Comparison of ENCODE assay signal across 12 cellular contexts in genomic region chrX:24619647-24620046, GRCh38. TPM values are rescaled to one million over a fixed set of nuclear protein-coding genes. Genes with fewer than 3 reads are reported as not detected.
DNase-seq lines count a peak whose midpoint lies in the region; ATAC-seq and TF ChIP-seq lines count a peak whose summit lies in the region.
"Had no signal": no experiment of that assay in that cellular context is flagged by ENCODE, and none has a peak within 500 bp of the region (broad histone marks: within the 10 kb centered on the region; RNA-seq: fewer than 3 reads in every experiment).

No MANE protein-coding gene starts in this region.

- POLR2A ChIA-PET in MCF 10A (lab: Yijun Ruan, JAX) = no interaction called here
- POLR2A ChIA-PET in activated CD8-positive, alpha-beta T cell treated with anti-CD3 and anti-CD28 coated beads, Interleukin-2, amount 10 ng/mL, durations not matched to agents 7 days and 5 days (lab: Charles Lee) = no interaction called here

- ATAC-seq in GM18858 (IDR thresholded peaks at IDR 0.05; ENCODE audit: unreplicated experiment) = no peak
- no peak for ATAC-seq in activated CD8-positive, alpha-beta T cell treated with anti-CD3 and anti-CD28 coated beads, Interleukin-2, amount 10 ng/mL, durations not matched to agents 7 days and 5 days

- H3K4me1 ChIP-seq in breast epithelium (no peaks in the 10 kb centered on the region), thyroid gland (peaks cover 6 to 9% of the 10 kb centered on the region in 2 donors), endodermal cell (ENCODE audit: control insufficient read depth, insufficient read depth, low read length) (no peaks in the 10 kb centered on the region)

- H3K27me3 Mint-ChIP-seq in MCF 10A (ENCODE audit: insufficient read depth, unreplicated experiment) (peaks cover 68% of the 10 kb centered on the region), endodermal cell (ENCODE audit: insufficient read depth) (no peaks in the 10 kb centered on the region)
- peaks cover 3% of the 10 kb centered on the region for H3K27me3 Mint-ChIP-seq in activated CD8-positive, alpha-beta T cell treated with anti-CD3 and anti-CD28 coated beads, Interleukin-2, amount 10 ng/mL, durations not matched to agents 7 days and 5 days (ENCODE audit: low read depth)
- H3K27me3 Mint-ChIP-seq: central memory CD8-positive, alpha-beta T cell had no signal

- TF ChIP-seq POLR2A in breast epithelium (IDR thresholded peaks at IDR 0.05) (no peak), thyroid gland (IDR thresholded peaks at IDR 0.05) (no peak)

- H3K4me1 Mint-ChIP-seq in MCF 10A (ENCODE audit: insufficient read depth, unreplicated experiment) (no peaks in the 10 kb centered on the region), endodermal cell (peaks cover 6% of the 10 kb centered on the region)
- no peaks in the 10 kb centered on the region for H3K4me1 Mint-ChIP-seq in activated CD8-positive, alpha-beta T cell treated with anti-CD3 and anti-CD28 coated beads, Interleukin-2, amount 10 ng/mL, durations not matched to agents 7 days and 5 days (ENCODE audit: low read depth)
- H3K4me1 Mint-ChIP-seq: CD14-positive monocyte; central memory CD8-positive, alpha-beta T cell had no signal

- intact Hi-C loops in MCF 10A (cut with micrococcal nuclease) (no loop called here), breast epithelium (cut with DNase I; ENCODE audit: low total_unique reads) (no loop called here), thyroid gland (cut with DNase I) (no loop called here)

- no peaks in the 10 kb centered on the region for H3K36me3 Mint-ChIP-seq in MCF 10A (ENCODE audit: insufficient read depth, unreplicated experiment)
- H3K36me3 Mint-ChIP-seq in activated CD8-positive, alpha-beta T cell treated with anti-CD3 and anti-CD28 coated beads, Interleukin-2, amount 10 ng/mL, durations not matched to agents 7 days and 5 days (ENCODE audit: low read depth) = no peaks in the 10 kb centered on the region
- no peaks in the 10 kb centered on the region for H3K36me3 Mint-ChIP-seq in endodermal cell (ENCODE audit: low read depth)
- H3K36me3 Mint-ChIP-seq: CD14-positive monocyte had no signal

- no peak overlapping the region for H3K27ac Mint-ChIP-seq in MCF 10A (ENCODE audit: low read depth, unreplicated experiment)
- no peak overlapping the region for H3K27ac Mint-ChIP-seq in activated CD8-positive, alpha-beta T cell treated with anti-CD3 and anti-CD28 coated beads, Interleukin-2, amount 10 ng/mL, durations not matched to agents 7 days and 5 days
- H3K27ac Mint-ChIP-seq in endodermal cell = no peak overlapping the region
- H3K27ac Mint-ChIP-seq: CD14-positive monocyte had no signal

- WGBS in thyroid gland, 2 donors = 18 to 20% methylated on average over 2 to 5 of the region's 5 CpGs
- WGBS in endodermal cell (ENCODE audit: insufficient coverage in 1 of 2, insufficient read length in 1 of 2), 2 experiments = 82 to 91% methylated on average over 2 to 5 of the region's 5 CpGs

- no peaks in the 10 kb centered on the region for H3K9me3 Mint-ChIP-seq in MCF 10A (ENCODE audit: unreplicated experiment)
- H3K9me3 Mint-ChIP-seq in activated CD8-positive, alpha-beta T cell treated with anti-CD3 and anti-CD28 coated beads, Interleukin-2, amount 10 ng/mL, durations not matched to agents 7 days and 5 days (ENCODE audit: insufficient read depth) = no peaks in the 10 kb centered on the region
- H3K9me3 Mint-ChIP-seq in endodermal cell = no peaks in the 10 kb centered on the region
- H3K9me3 Mint-ChIP-seq: CD14-positive monocyte; central memory CD8-positive, alpha-beta T cell had no signal

- H3K27me3 ChIP-seq in breast epithelium = peaks cover 0 to 11% of the 10 kb centered on the region in 2 donors
- no peaks in the 10 kb centered on the region for H3K27me3 ChIP-seq in thyroid gland
- H3K27me3 ChIP-seq in endodermal cell (ENCODE audit: control insufficient read depth, insufficient read depth, low read length, poor library complexity, severe bottlenecking) = no peaks in the 10 kb centered on the region

- H3K9ac ChIP-seq in endodermal cell (ENCODE audit: extremely low read depth, low read length, poor library complexity, severe bottlenecking) = no peak overlapping the region

- DNase-seq in MCF 10A (ENCODE audit: unreplicated experiment) (peak; percentile 60), breast epithelium (ENCODE audit: low spot score in 2 of 2) (no peak), OCI-M1 (lab: John Stamatoyannopoulos, UW) (peak; percentile 1), fibroblast of the aortic adventitia (ENCODE audit: low read depth) (peak; percentile 17), thyroid gland (peak; percentile 38 to 51), endodermal cell (no peak)
- DNase-seq in activated CD8-positive, alpha-beta T cell treated with anti-CD3 and anti-CD28 coated beads, Interleukin-2, amount 10 ng/mL, durations not matched to agents 7 days and 5 days = no peak
- DNase-seq: NCI-H524; stimulated activated CD4-positive, alpha-beta T cell treated with anti-CD3 and anti-CD28 coated beads, Interleukin-1b, Interleukin-23, amount 100 ng/mL, for 48 hours had no signal

- H3K36me3 ChIP-seq in breast epithelium (no peaks in the 10 kb centered on the region), thyroid gland (no peaks in the 10 kb centered on the region), endodermal cell (ENCODE audit: control insufficient read depth, insufficient read depth, low read length) (no peaks in the 10 kb centered on the region)

- no TSS peak for BruUV-seq in MCF 10A (replicated peaks; lab: Mats Ljungman, UMichigan)

- H3K4me3 Mint-ChIP-seq in MCF 10A (ENCODE audit: unreplicated experiment) = no peak overlapping the region
- H3K4me3 Mint-ChIP-seq in activated CD8-positive, alpha-beta T cell treated with anti-CD3 and anti-CD28 coated beads, Interleukin-2, amount 10 ng/mL, durations not matched to agents 7 days and 5 days = no peak overlapping the region
- no peak overlapping the region for H3K4me3 Mint-ChIP-seq in endodermal cell
- H3K4me3 Mint-ChIP-seq: CD14-positive monocyte; central memory CD8-positive, alpha-beta T cell had no signal

- H3K9me3 ChIP-seq in breast epithelium (no peaks in the 10 kb centered on the region), thyroid gland (no peaks in the 10 kb centered on the region), endodermal cell (ENCODE audit: control insufficient read depth, low read length) (no peaks in the 10 kb centered on the region)

- H3K4me3 ChIP-seq in breast epithelium = no peak overlapping the region
- no peak overlapping the region for H3K4me3 ChIP-seq in fibroblast of the aortic adventitia (ENCODE audit: low read depth, low read length)
- H3K4me3 ChIP-seq in thyroid gland (replicated peaks in 1 of 3) = no peak overlapping the region
- H3K4me3 ChIP-seq in endodermal cell (ENCODE audit: low read length) = no peak overlapping the region

- TF ChIP-seq CTCF in MCF 10A (IDR thresholded peaks at IDR 0.05; ENCODE audit: unreplicated experiment) (no peak), breast epithelium (IDR thresholded peaks at IDR 0.05) (no peak), fibroblast of the aortic adventitia (IDR thresholded peaks at IDR 0.05; ENCODE audit: insufficient read depth, low read length) (no peak), thyroid gland (IDR thresholded peaks at IDR 0.05) (no peak), endodermal cell (conservative IDR thresholded peaks at IDR 0.05) (no peak)

- H3K27ac ChIP-seq in breast epithelium (no peak overlapping the region), thyroid gland (no peak overlapping the region), endodermal cell (ENCODE audit: low read depth, low read length) (no peak overlapping the region)

- CTCF ChIA-PET in MCF 10A (lab: Yijun Ruan, JAX) = no interaction called here
- CTCF ChIA-PET in activated CD8-positive, alpha-beta T cell treated with anti-CD3 and anti-CD28 coated beads, Interleukin-2, amount 10 ng/mL, durations not matched to agents 7 days and 5 days (lab: Charles Lee) = no interaction called here

RNA-seq across cellular contexts. Expression of gene PCYT1B, which starts 27.5 kb away (rescaled TPM):
- total RNA-seq in MCF 10A (2022) (not detected in 2 replicates), breast epithelium (under 1 TPM; 0.16 to 0.73 (median 0.33) TPM), fibroblast of the aortic adventitia (ENCODE audit: low replicate concordance) (0.27 and 0.74 TPM in 2 replicates), thyroid gland (under 1 TPM in 1 of 4 donors, not detected in 3; 0.13 TPM), endodermal cell (10 to 100 TPM; 11.3 to 16.0 TPM)
- total RNA-seq in activated CD8-positive, alpha-beta T cell treated with anti-CD3 and anti-CD28 coated beads, Interleukin-2, amount 10 ng/mL, durations not matched to agents 7 days and 5 days = not detected
- 10.9 TPM for polyA plus RNA-seq in endodermal cell (2013, experiment 1 of 2)
- polyA plus RNA-seq in endodermal cell (2013, experiment 2 of 2) = 12.3 TPM

Comparison
In these comparisons a context has a peak if more than half of its experiments do, and no peak if none do; other contexts are left out.
1. DNase-seq: peak in MCF 10A (single experiment), OCI-M1 (single experiment), fibroblast of the aortic adventitia (single experiment) and thyroid gland (2 of 2); none in breast epithelium (0 of 2), activated CD8-positive, alpha-beta T cell treated with anti-CD3 and anti-CD28 coated beads, Interleukin-2, amount 10 ng/mL, durations not matched to agents 7 days and 5 days (single experiment) and endodermal cell (single experiment).